Comparison of ENCODE assay signal across 11 cellular contexts in the genomic region with DNA sequence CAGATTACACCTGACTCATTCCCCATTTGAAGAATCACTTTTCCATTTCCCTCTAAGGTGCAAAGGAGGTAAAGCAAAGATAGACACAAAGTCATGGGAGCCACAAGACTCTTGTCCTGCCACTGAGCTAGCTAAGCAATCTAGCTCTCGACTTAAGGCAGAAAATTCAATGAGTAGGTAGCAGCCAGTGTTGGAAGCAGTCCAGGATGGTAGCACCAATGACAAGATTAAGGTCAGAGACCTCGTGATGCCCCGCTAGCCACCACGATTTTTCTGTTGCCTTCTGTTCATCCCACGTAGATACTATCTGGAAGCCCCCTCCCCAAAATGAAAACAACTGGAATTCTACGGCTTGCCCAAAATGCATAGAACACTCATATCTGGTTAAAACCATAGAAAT. TPM values are rescaled to one million over a fixed set of nuclear protein-coding genes. Genes with fewer than 3 reads are reported as not detected.
A peak's percentile ranks its signal among the peaks of the same experiment; 100 is the strongest.
DNase-seq lines count a peak whose midpoint lies in the region; ATAC-seq, FAIRE-seq and TF ChIP-seq lines count a peak whose summit lies in the region.
"Had no signal": no experiment of that assay in that cellular context is flagged by ENCODE, and none has a peak within 500 bp of the region (broad histone marks: within the 10 kb centered on the region; RNA-seq: fewer than 3 reads in every experiment).

No MANE protein-coding gene starts in this region.

- H3K9me3 ChIP-seq in HepG2 (ENCODE audit: low read length): no peaks in the 10 kb centered on the region
- H3K9me3 ChIP-seq in tibial nerve: no peaks in the 10 kb centered on the region

- H3K4me1 ChIP-seq in HepG2 (ENCODE audit: insufficient read depth, low read length) (peaks cover 38% of the 10 kb centered on the region), tibial nerve (peaks cover 6 to 44% (median 20%) of the 10 kb centered on the region in 4 donors)

- peak overlapping the region; percentile 89 for H3K27ac Mint-ChIP-seq in activated naive CD4-positive, alpha-beta T cell treated with anti-CD3 and anti-CD28 coated beads, Interleukin-2, amount 50 U/mL, for 24 hours
- H3K27ac Mint-ChIP-seq in activated CD8-positive, alpha-beta memory T cell treated with anti-CD3 and anti-CD28 coated beads, Interleukin-2, amount 10 ng/mL, durations not matched to agents 7 days and 5 days: peak overlapping the region; percentile 94

- H3K9ac ChIP-seq in HepG2 (ENCODE audit: insufficient read depth, low read depth, low read length): no peak overlapping the region

- in situ Hi-C loops in HepG2 (cut with HindIII; ENCODE audit: extremely low pct_ligation_motif_present, low pct_unique_long_range_greater_than_20kb): loop anchor here (25.0 kb wide), 1 partner anchor 407 kb away; no protein-coding TSS in a partner anchor

- H3K4me2 ChIP-seq in HepG2 (ENCODE audit: low read depth, low read length): peak overlapping the region; percentile 98

- no peak for FAIRE-seq in HepG2 (lab: Jason Lieb, UNC)

- H3K4me3 ChIP-seq in HepG2 (replicated peaks in 1 of 3; ENCODE audit: insufficient read depth in 1 of 3, low read depth in 2 of 3, low read length in 3 of 3) (no peak overlapping the region), tibial nerve (peak overlapping the region in 3 of 4 donors; percentile 86 to 98 (median 87))

- TF ChIP-seq CTCF in HepG2 (CRISPR knock-in tag; IDR thresholded peaks at IDR 0.05) (no peak), tibial nerve (IDR thresholded peaks at IDR 0.05) (no peak)

- H3K27me3 ChIP-seq in HepG2 (ENCODE audit: control insufficient read depth in 1 of 2, insufficient read depth in 2 of 2, low read length in 2 of 2) (no peaks in the 10 kb centered on the region), tibial nerve (no peaks in the 10 kb centered on the region)

- TF ChIP-seq EP300 in HepG2 (IDR thresholded peaks at IDR 0.05; ENCODE audit: low read depth in 2 of 2, low read length in 2 of 2) (no peak), HepG2 (CRISPR knock-in tag; IDR thresholded peaks at IDR 0.05; ENCODE audit: borderline replicate concordance) (no peak), tibial nerve (IDR thresholded peaks at IDR 0.05) (no peak)

- no peak for TF ChIP-seq RAD21 in HepG2 (CRISPR knock-in tag; IDR thresholded peaks at IDR 0.05)

- no peak for DNase-seq in activated naive CD4-positive, alpha-beta T cell treated with anti-CD3 and anti-CD28 coated beads, Interleukin-2, amount 50 U/mL, for 16 hours
- DNase-seq in activated CD8-positive, alpha-beta memory T cell treated with anti-CD3 and anti-CD28 coated beads, Interleukin-2, amount 10 ng/mL, durations not matched to agents 7 days and 5 days: no peak
- DNase-seq in HepG2 (ENCODE audit: low spot score) (no peak), tibial nerve (ENCODE audit: low spot score in 2 of 2) (no peak), midbrain (lab: John Stamatoyannopoulos, UW) (no peak)
- DNase-seq: activated CD4-positive, alpha-beta T cell treated with anti-CD3 and anti-CD28 coated beads, Interleukin-2, amount 50 U/mL, for 4 hours; foreskin melanocyte; NCI-H2227 treated with DMSO at 0.1 percent for 48 hours had no signal

- POLR2A ChIA-PET in HepG2 (lab: Yijun Ruan, JAX): interaction anchor here (1.2 to 4.2 kb wide), 7 partner anchors 17 to 133 kb away, joined by 4 to 68 read pairs (median 32); a partner anchor contains a TSS

- CTCF ChIA-PET in activated CD8-positive, alpha-beta memory T cell treated with anti-CD3 and anti-CD28 coated beads, Interleukin-2, amount 10 ng/mL, durations not matched to agents 7 days and 5 days (lab: Charles Lee): interaction anchor here (1.1 to 4.2 kb wide), 5 partner anchors 10 to 146 kb away, joined by 3 to 40 read pairs (median 6); a partner anchor contains a TSS
- CTCF ChIA-PET in HepG2 (lab: Yijun Ruan, JAX; ENCODE audit: low intra/inter-chr PET ratio, low total read pairs): no interaction called here

- no TSS peak for BruUV-seq in HepG2 (replicated peaks; lab: Mats Ljungman, UMichigan)

- peaks cover 6 to 9% of the 10 kb centered on the region in 2 experiments; a peak in 3 of 5 replicates for H3K36me3 ChIP-seq in HepG2 (replicated peaks in 1 of 2; ENCODE audit: control insufficient read depth in 1 of 2, insufficient read depth in 2 of 2, low read length in 2 of 2)
- peaks cover 0 to 29% (median under 1%) of the 10 kb centered on the region in 3 donors for H3K36me3 ChIP-seq in tibial nerve

- H4K20me1 ChIP-seq in HepG2 (ENCODE audit: insufficient read depth, low read length): no peaks in the 10 kb centered on the region

- ATAC-seq in activated CD8-positive, alpha-beta memory T cell treated with anti-CD3 and anti-CD28 coated beads, Interleukin-2, amount 10 ng/mL, durations not matched to agents 7 days and 5 days: no peak
- no peak for ATAC-seq in HepG2
- ATAC-seq in GM19467 (IDR thresholded peaks at IDR 0.05; ENCODE audit: unreplicated experiment): no peak
- no peak for ATAC-seq in GM18858 (IDR thresholded peaks at IDR 0.05; ENCODE audit: unreplicated experiment)

- H3K4me3 Mint-ChIP-seq in activated naive CD4-positive, alpha-beta T cell treated with anti-CD3 and anti-CD28 coated beads, Interleukin-2, amount 50 U/mL, for 24 hours: peak overlapping the region; percentile 91
- H3K4me3 Mint-ChIP-seq in activated CD8-positive, alpha-beta memory T cell treated with anti-CD3 and anti-CD28 coated beads, Interleukin-2, amount 10 ng/mL, durations not matched to agents 7 days and 5 days: peak overlapping the region; percentile 87

- peaks cover 12% of the 10 kb centered on the region for H3K36me3 Mint-ChIP-seq in activated naive CD4-positive, alpha-beta T cell treated with anti-CD3 and anti-CD28 coated beads, Interleukin-2, amount 50 U/mL, for 24 hours
- H3K36me3 Mint-ChIP-seq in activated CD8-positive, alpha-beta memory T cell treated with anti-CD3 and anti-CD28 coated beads, Interleukin-2, amount 10 ng/mL, durations not matched to agents 7 days and 5 days: peaks cover 48% of the 10 kb centered on the region

- 86% methylated on average over 6 of the region's 6 CpGs for WGBS in HepG2 (ENCODE audit: low lambda C conversion rate)
- 70 to 80% methylated on average over 6 of the region's 6 CpGs for WGBS in tibial nerve, 2 donors

- intact Hi-C loops in HepG2 (cut with micrococcal nuclease; ENCODE audit: unreplicated experiment): loop anchor here (10.0 kb wide), 1 partner anchor 134 kb away; no protein-coding TSS in a partner anchor

- TF ChIP-seq POLR2A in HepG2 (IDR thresholded peaks at IDR 0.05; ENCODE audit: insufficient read depth in 1 of 2, low read depth in 2 of 2, low read length in 2 of 2) (no peak), tibial nerve (IDR thresholded peaks at IDR 0.05) (no peak)

- no peaks in the 10 kb centered on the region for H3K9me3 Mint-ChIP-seq in activated naive CD4-positive, alpha-beta T cell treated with anti-CD3 and anti-CD28 coated beads, Interleukin-2, amount 50 U/mL, for 24 hours
- H3K9me3 Mint-ChIP-seq in activated CD8-positive, alpha-beta memory T cell treated with anti-CD3 and anti-CD28 coated beads, Interleukin-2, amount 10 ng/mL, durations not matched to agents 7 days and 5 days (ENCODE audit: low read depth): no peaks in the 10 kb centered on the region

- no peaks in the 10 kb centered on the region for H3K79me2 ChIP-seq in HepG2 (ENCODE audit: insufficient read depth, low read length)

- H2AFZ ChIP-seq in HepG2 (ENCODE audit: low read length): no peak overlapping the region

- peaks cover 71% of the 10 kb centered on the region for H3K4me1 Mint-ChIP-seq in activated naive CD4-positive, alpha-beta T cell treated with anti-CD3 and anti-CD28 coated beads, Interleukin-2, amount 50 U/mL, for 24 hours
- H3K4me1 Mint-ChIP-seq in activated CD8-positive, alpha-beta memory T cell treated with anti-CD3 and anti-CD28 coated beads, Interleukin-2, amount 10 ng/mL, durations not matched to agents 7 days and 5 days: peaks cover 64% of the 10 kb centered on the region

- H3K27ac ChIP-seq in HepG2 (ENCODE audit: extremely low read length, insufficient read depth, low read length) (no peak overlapping the region), tibial nerve (peak overlapping the region in 3 of 4 donors; percentile 86 to 94 (median 86))

- no peaks in the 10 kb centered on the region for H3K27me3 Mint-ChIP-seq in activated naive CD4-positive, alpha-beta T cell treated with anti-CD3 and anti-CD28 coated beads, Interleukin-2, amount 50 U/mL, for 24 hours
- peaks cover 3% of the 10 kb centered on the region for H3K27me3 Mint-ChIP-seq in activated CD8-positive, alpha-beta memory T cell treated with anti-CD3 and anti-CD28 coated beads, Interleukin-2, amount 10 ng/mL, durations not matched to agents 7 days and 5 days

RNA-seq across cellular contexts. Expression of a gene that starts 1.4 kb away (rescaled TPM):
- total RNA-seq in activated CD8-positive, alpha-beta memory T cell treated with anti-CD3 and anti-CD28 coated beads, Interleukin-2, amount 10 ng/mL, durations not matched to agents 7 days and 5 days: 10 to 100 TPM; 49.2 to 59.1 TPM
- total RNA-seq in HepG2 (2016; rRNA removed; fragmentation: Illumina TruSeq; extraction: Trizol): 0.45 and 2.5 TPM in 2 replicates
- total RNA-seq in HepG2 (2016; cell fraction: cytosol; rRNA removed; fragmentation: Illumina TruSeq; extraction: Trizol; ENCODE audit: low read depth): 0.81 TPM in 1 of 2 replicates, not detected in the other
- 0.97 and 3.1 TPM in 2 replicates for total RNA-seq in HepG2 (2016; cell fraction: insoluble cytoplasmic fraction; rRNA removed; fragmentation: Illumina TruSeq; extraction: Trizol)
- total RNA-seq in HepG2 (2016; cell fraction: membrane; rRNA removed; fragmentation: Illumina TruSeq; extraction: Trizol): 0.59 and 0.68 TPM in 2 replicates
- total RNA-seq in HepG2 (2016; cell fraction: nucleus; rRNA removed; fragmentation: Illumina TruSeq; extraction: Trizol): 5.5 and 5.9 TPM in 2 replicates
- polyA plus RNA-seq in HepG2 (2011; rRNA removed): 7.4 and 8.0 TPM in 2 replicates
- polyA plus RNA-seq in HepG2 (2011; cell fraction: cytosol; rRNA removed): 2.5 and 2.8 TPM in 2 replicates
- polyA plus RNA-seq in HepG2 (2011; cell fraction: nucleus; rRNA removed): 25.6 and 29.4 TPM in 2 replicates
- polyA plus RNA-seq in HepG2 (2012): 3.2 and 3.5 TPM in 2 replicates
- 0.18 and 0.24 TPM in 2 replicates for polyA plus RNA-seq in HepG2 (2016; cell fraction: cytosol; fragmentation: Illumina TruSeq; extraction: Trizol; ENCODE audit: low read depth)
- polyA plus RNA-seq in HepG2 (2016; cell fraction: insoluble cytoplasmic fraction; fragmentation: Illumina TruSeq; extraction: Trizol; ENCODE audit: low read depth): 1.4 and 2.2 TPM in 2 replicates
- 0.49 and 0.91 TPM in 2 replicates for polyA plus RNA-seq in HepG2 (2016; cell fraction: membrane; fragmentation: Illumina TruSeq; extraction: Trizol; ENCODE audit: low read depth)
- 12.1 and 15.4 TPM in 2 replicates for polyA plus RNA-seq in HepG2 (2016; cell fraction: nucleus; fragmentation: Illumina TruSeq; extraction: Trizol; ENCODE audit: insufficient read depth, low read depth)
- 5.9 and 16.5 TPM in 2 replicates for polyA minus RNA-seq in HepG2 (2011; rRNA and poly(A)+ RNA removed; ENCODE audit: low replicate concordance)
- 0.99 and 1.8 TPM in 2 replicates for polyA minus RNA-seq in HepG2 (2011; cell fraction: cytosol; rRNA and poly(A)+ RNA removed)
- 9.4 and 13.9 TPM in 2 replicates for polyA minus RNA-seq in HepG2 (2011; cell fraction: nucleus; rRNA and poly(A)+ RNA removed)
- 10 to 100 TPM; 12.0 to 31.0 (median 19.3) TPM for total RNA-seq in tibial nerve

RNA-seq across cellular contexts. Expression of a gene that starts 17.2 kb away (rescaled TPM):
- 10 to 100 TPM; 49.1 to 53.0 TPM for total RNA-seq in activated CD8-positive, alpha-beta memory T cell treated with anti-CD3 and anti-CD28 coated beads, Interleukin-2, amount 10 ng/mL, durations not matched to agents 7 days and 5 days
- total RNA-seq in HepG2 (2016; rRNA removed; fragmentation: Illumina TruSeq; extraction: Trizol) (3.2 and 10.0 TPM in 2 replicates), tibial nerve (10 to 100 TPM; 13.9 to 31.9 (median 25.2) TPM)
- total RNA-seq in HepG2 (2016; cell fraction: cytosol; rRNA removed; fragmentation: Illumina TruSeq; extraction: Trizol; ENCODE audit: low read depth): 1.6 and 1.7 TPM in 2 replicates
- 3.4 and 9.9 TPM in 2 replicates for total RNA-seq in HepG2 (2016; cell fraction: insoluble cytoplasmic fraction; rRNA removed; fragmentation: Illumina TruSeq; extraction: Trizol)
- total RNA-seq in HepG2 (2016; cell fraction: membrane; rRNA removed; fragmentation: Illumina TruSeq; extraction: Trizol): 1.8 and 2.5 TPM in 2 replicates
- 9.2 and 10.0 TPM in 2 replicates for total RNA-seq in HepG2 (2016; cell fraction: nucleus; rRNA removed; fragmentation: Illumina TruSeq; extraction: Trizol)
- polyA plus RNA-seq in HepG2 (2011; rRNA removed): 14.0 and 14.5 TPM in 2 replicates
- polyA plus RNA-seq in HepG2 (2011; cell fraction: cytosol; rRNA removed): 10.0 and 15.1 TPM in 2 replicates
- polyA plus RNA-seq in HepG2 (2011; cell fraction: nucleus; rRNA removed): 23.3 and 24.2 TPM in 2 replicates
- 4.2 and 4.3 TPM in 2 replicates for polyA plus RNA-seq in HepG2 (2012)
- polyA plus RNA-seq in HepG2 (2016; cell fraction: cytosol; fragmentation: Illumina TruSeq; extraction: Trizol; ENCODE audit: low read depth): 1.7 TPM in 2 replicates
- 3.3 and 4.4 TPM in 2 replicates for polyA plus RNA-seq in HepG2 (2016; cell fraction: insoluble cytoplasmic fraction; fragmentation: Illumina TruSeq; extraction: Trizol; ENCODE audit: low read depth)
- polyA plus RNA-seq in HepG2 (2016; cell fraction: membrane; fragmentation: Illumina TruSeq; extraction: Trizol; ENCODE audit: low read depth): 2.9 and 3.9 TPM in 2 replicates
- polyA plus RNA-seq in HepG2 (2016; cell fraction: nucleus; fragmentation: Illumina TruSeq; extraction: Trizol; ENCODE audit: insufficient read depth, low read depth): 12.3 and 14.0 TPM in 2 replicates
- polyA minus RNA-seq in HepG2 (2011; rRNA and poly(A)+ RNA removed; ENCODE audit: low replicate concordance): 0.84 and 17.6 TPM in 2 replicates
- 3.3 and 3.5 TPM in 2 replicates for polyA minus RNA-seq in HepG2 (2011; cell fraction: cytosol; rRNA and poly(A)+ RNA removed)
- polyA minus RNA-seq in HepG2 (2011; cell fraction: nucleus; rRNA and poly(A)+ RNA removed): 14.5 and 16.5 TPM in 2 replicates

RNA-seq across cellular contexts. Expression of a gene that starts 24.0 kb away (rescaled TPM):
- 100 to 1,000 TPM; 191 to 271 TPM for total RNA-seq in activated CD8-positive, alpha-beta memory T cell treated with anti-CD3 and anti-CD28 coated beads, Interleukin-2, amount 10 ng/mL, durations not matched to agents 7 days and 5 days
- 278 and 343 TPM in 2 replicates for total RNA-seq in HepG2 (2016; rRNA removed; fragmentation: Illumina TruSeq; extraction: Trizol)
- total RNA-seq in HepG2 (2016; cell fraction: cytosol; rRNA removed; fragmentation: Illumina TruSeq; extraction: Trizol; ENCODE audit: low read depth): 189 and 218 TPM in 2 replicates
- total RNA-seq in HepG2 (2016; cell fraction: insoluble cytoplasmic fraction; rRNA removed; fragmentation: Illumina TruSeq; extraction: Trizol): 286 and 361 TPM in 2 replicates
- 199 and 207 TPM in 2 replicates for total RNA-seq in HepG2 (2016; cell fraction: membrane; rRNA removed; fragmentation: Illumina TruSeq; extraction: Trizol)
- total RNA-seq in HepG2 (2016; cell fraction: nucleus; rRNA removed; fragmentation: Illumina TruSeq; extraction: Trizol): 80.6 and 104 TPM in 2 replicates
- polyA plus RNA-seq in HepG2 (2011; rRNA removed): 52.5 and 64.8 TPM in 2 replicates
- polyA plus RNA-seq in HepG2 (2011; cell fraction: cytosol; rRNA removed): 82.5 and 89.0 TPM in 2 replicates
- 20.2 and 20.8 TPM in 2 replicates for polyA plus RNA-seq in HepG2 (2011; cell fraction: nucleus; rRNA removed)
- polyA plus RNA-seq in HepG2 (2012): 128 and 181 TPM in 2 replicates
- polyA plus RNA-seq in HepG2 (2016; cell fraction: cytosol; fragmentation: Illumina TruSeq; extraction: Trizol; ENCODE audit: low read depth): 188 and 220 TPM in 2 replicates
- 342 and 349 TPM in 2 replicates for polyA plus RNA-seq in HepG2 (2016; cell fraction: insoluble cytoplasmic fraction; fragmentation: Illumina TruSeq; extraction: Trizol; ENCODE audit: low read depth)
- 177 and 178 TPM in 2 replicates for polyA plus RNA-seq in HepG2 (2016; cell fraction: membrane; fragmentation: Illumina TruSeq; extraction: Trizol; ENCODE audit: low read depth)
- 114 and 136 TPM in 2 replicates for polyA plus RNA-seq in HepG2 (2016; cell fraction: nucleus; fragmentation: Illumina TruSeq; extraction: Trizol; ENCODE audit: insufficient read depth, low read depth)
- polyA minus RNA-seq in HepG2 (2011; rRNA and poly(A)+ RNA removed; ENCODE audit: low replicate concordance): 25.3 and 67.0 TPM in 2 replicates
- 12.4 and 18.6 TPM in 2 replicates for polyA minus RNA-seq in HepG2 (2011; cell fraction: cytosol; rRNA and poly(A)+ RNA removed)
- 10.1 and 13.3 TPM in 2 replicates for polyA minus RNA-seq in HepG2 (2011; cell fraction: nucleus; rRNA and poly(A)+ RNA removed)
- 100 to 1,000 TPM in 2 of 4 donors, 10 to 100 TPM in 2; 47.4 to 127 (median 89.0) TPM for total RNA-seq in tibial nerve

RNA-seq across cellular contexts. Expression of a gene that starts 24.3 kb away (rescaled TPM):
- total RNA-seq in activated CD8-positive, alpha-beta memory T cell treated with anti-CD3 and anti-CD28 coated beads, Interleukin-2, amount 10 ng/mL, durations not matched to agents 7 days and 5 days: 10 to 100 TPM; 44.9 to 67.3 TPM
- not detected in 2 replicates for total RNA-seq in HepG2 (2016; rRNA removed; fragmentation: Illumina TruSeq; extraction: Trizol)
- not detected in 2 replicates for total RNA-seq in HepG2 (2016; cell fraction: cytosol; rRNA removed; fragmentation: Illumina TruSeq; extraction: Trizol; ENCODE audit: low read depth)
- not detected in 2 replicates for total RNA-seq in HepG2 (2016; cell fraction: insoluble cytoplasmic fraction; rRNA removed; fragmentation: Illumina TruSeq; extraction: Trizol)
- not detected in 2 replicates for total RNA-seq in HepG2 (2016; cell fraction: membrane; rRNA removed; fragmentation: Illumina TruSeq; extraction: Trizol)
- not detected in 2 replicates for total RNA-seq in HepG2 (2016; cell fraction: nucleus; rRNA removed; fragmentation: Illumina TruSeq; extraction: Trizol)
- polyA plus RNA-seq in HepG2 (2011; rRNA removed): 0.12 and 0.18 TPM in 2 replicates
- 0.05 and 0.15 TPM in 2 replicates for polyA plus RNA-seq in HepG2 (2011; cell fraction: cytosol; rRNA removed)
- polyA plus RNA-seq in HepG2 (2011; cell fraction: nucleus; rRNA removed): not detected in 2 replicates
- 0.17 TPM in 1 of 2 replicates, not detected in the other for polyA plus RNA-seq in HepG2 (2012)
- polyA plus RNA-seq in HepG2 (2016; cell fraction: cytosol; fragmentation: Illumina TruSeq; extraction: Trizol; ENCODE audit: low read depth): not detected in 2 replicates
- polyA plus RNA-seq in HepG2 (2016; cell fraction: insoluble cytoplasmic fraction; fragmentation: Illumina TruSeq; extraction: Trizol; ENCODE audit: low read depth): not detected in 2 replicates
- not detected in 2 replicates for polyA plus RNA-seq in HepG2 (2016; cell fraction: membrane; fragmentation: Illumina TruSeq; extraction: Trizol; ENCODE audit: low read depth)
- polyA plus RNA-seq in HepG2 (2016; cell fraction: nucleus; fragmentation: Illumina TruSeq; extraction: Trizol; ENCODE audit: insufficient read depth, low read depth): not detected in 2 replicates
- polyA minus RNA-seq in HepG2 (2011; rRNA and poly(A)+ RNA removed; ENCODE audit: low replicate concordance): 0.18 and 0.23 TPM in 2 replicates
- not detected in 2 replicates for polyA minus RNA-seq in HepG2 (2011; cell fraction: cytosol; rRNA and poly(A)+ RNA removed)
- polyA minus RNA-seq in HepG2 (2011; cell fraction: nucleus; rRNA and poly(A)+ RNA removed): not detected in 2 replicates
- under 1 TPM in 2 of 4 donors, not detected in 2; 0.44 to 0.63 TPM for total RNA-seq in tibial nerve

RNA-seq across cellular contexts. Expression of a gene that starts 24.8 kb away (rescaled TPM):
- total RNA-seq in activated CD8-positive, alpha-beta memory T cell treated with anti-CD3 and anti-CD28 coated beads, Interleukin-2, amount 10 ng/mL, durations not matched to agents 7 days and 5 days: 100 to 1,000 TPM; 173 to 200 TPM
- total RNA-seq in HepG2 (2016; rRNA removed; fragmentation: Illumina TruSeq; extraction: Trizol): 65.6 and 100 TPM in 2 replicates
- 7.2 and 7.6 TPM in 2 replicates for total RNA-seq in HepG2 (2016; cell fraction: cytosol; rRNA removed; fragmentation: Illumina TruSeq; extraction: Trizol; ENCODE audit: low read depth)
- 68.5 and 86.5 TPM in 2 replicates for total RNA-seq in HepG2 (2016; cell fraction: insoluble cytoplasmic fraction; rRNA removed; fragmentation: Illumina TruSeq; extraction: Trizol)
- total RNA-seq in HepG2 (2016; cell fraction: membrane; rRNA removed; fragmentation: Illumina TruSeq; extraction: Trizol): 25.1 and 25.2 TPM in 2 replicates
- 57.8 and 60.8 TPM in 2 replicates for total RNA-seq in HepG2 (2016; cell fraction: nucleus; rRNA removed; fragmentation: Illumina TruSeq; extraction: Trizol)
- polyA plus RNA-seq in HepG2 (2011; rRNA removed): 42.8 and 51.1 TPM in 2 replicates
- 32.2 and 41.0 TPM in 2 replicates for polyA plus RNA-seq in HepG2 (2011; cell fraction: cytosol; rRNA removed)
- polyA plus RNA-seq in HepG2 (2011; cell fraction: nucleus; rRNA removed): 46.7 and 50.4 TPM in 2 replicates
- polyA plus RNA-seq in HepG2 (2012): 31.0 and 53.6 TPM in 2 replicates
- 3.4 and 4.5 TPM in 2 replicates for polyA plus RNA-seq in HepG2 (2016; cell fraction: cytosol; fragmentation: Illumina TruSeq; extraction: Trizol; ENCODE audit: low read depth)
- polyA plus RNA-seq in HepG2 (2016; cell fraction: insoluble cytoplasmic fraction; fragmentation: Illumina TruSeq; extraction: Trizol; ENCODE audit: low read depth): 56.7 and 71.7 TPM in 2 replicates
- 12.3 and 13.7 TPM in 2 replicates for polyA plus RNA-seq in HepG2 (2016; cell fraction: membrane; fragmentation: Illumina TruSeq; extraction: Trizol; ENCODE audit: low read depth)
- polyA plus RNA-seq in HepG2 (2016; cell fraction: nucleus; fragmentation: Illumina TruSeq; extraction: Trizol; ENCODE audit: insufficient read depth, low read depth): 73.7 and 78.3 TPM in 2 replicates
- 92.8 and 252 TPM in 2 replicates for polyA minus RNA-seq in HepG2 (2011; rRNA and poly(A)+ RNA removed; ENCODE audit: low replicate concordance)
- 51.6 and 71.6 TPM in 2 replicates for polyA minus RNA-seq in HepG2 (2011; cell fraction: cytosol; rRNA and poly(A)+ RNA removed)
- 62.8 and 68.9 TPM in 2 replicates for polyA minus RNA-seq in HepG2 (2011; cell fraction: nucleus; rRNA and poly(A)+ RNA removed)
- 10 to 100 TPM; 17.0 to 29.3 (median 23.0) TPM for total RNA-seq in tibial nerve

Comparison
In these comparisons a context has a peak if more than half of its experiments do, and no peak if none do; other contexts are left out.
1. H3K4me3 ChIP-seq: peak in tibial nerve (3 of 4); none in HepG2 (0 of 3).